Comparison of ENCODE assay signal across 1 cellular context in the genomic region with DNA sequence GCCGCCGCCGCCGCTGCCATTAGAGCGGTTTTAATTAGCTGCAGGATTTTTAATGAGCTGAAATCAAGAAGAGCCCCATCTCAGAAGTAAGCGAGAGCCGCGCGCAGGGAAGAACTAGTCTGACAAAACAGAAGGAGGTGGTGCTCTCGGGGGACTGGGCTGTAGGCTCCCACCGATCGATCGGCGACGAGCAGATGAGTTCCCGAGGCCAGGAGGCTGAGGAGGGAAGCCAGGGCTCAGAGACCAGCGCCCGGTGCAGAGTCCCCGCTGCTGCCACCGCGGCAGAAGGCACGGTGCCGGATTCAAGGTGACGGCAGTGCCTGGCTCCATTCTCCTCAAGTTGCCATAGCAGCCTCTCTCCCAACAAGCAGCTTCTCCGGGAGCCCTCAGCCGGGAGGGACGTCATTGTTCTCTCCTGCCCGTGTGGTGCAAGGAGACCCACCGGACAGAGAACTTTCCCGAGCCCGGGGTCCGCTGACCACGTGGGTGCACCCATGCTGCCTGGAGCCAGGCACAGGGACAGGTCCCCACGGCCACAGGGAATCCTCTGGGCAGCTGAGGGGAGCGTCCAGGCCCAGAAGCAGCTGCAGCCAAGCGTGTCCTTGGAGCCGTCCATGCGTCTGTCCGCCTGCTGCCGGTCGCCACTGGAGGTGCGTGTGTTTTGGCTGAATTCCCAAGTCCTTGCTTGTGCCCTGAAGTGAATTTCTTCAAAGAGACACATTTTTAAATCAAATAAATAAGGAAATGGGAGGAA.
TF ChIP-seq lines count a peak whose summit lies in the region.

No MANE protein-coding gene starts in this region.

TF ChIP-seq in GM23338, 12 proteins besides CTCF, POLR2A, EP300 and RAD21 (continued from another document):
- TF ChIP-seq ZNF462 (CRISPR knock-in tag; IDR thresholded peaks at IDR 0.05): no peak
- no peak for TF ChIP-seq EZH2 (IDR thresholded peaks at IDR 0.05; ENCODE audit: low read depth, unreplicated experiment)
- no peak for TF ChIP-seq JUNB (IDR thresholded peaks at IDR 0.05; ENCODE audit: unreplicated experiment)
- TF ChIP-seq STAT1 (IDR thresholded peaks at IDR 0.05; ENCODE audit: unreplicated experiment): no peak
- TF ChIP-seq REST (IDR thresholded peaks at IDR 0.05; ENCODE audit: unreplicated experiment): no peak
- no peak for TF ChIP-seq NANOG (IDR thresholded peaks at IDR 0.05; ENCODE audit: borderline replicate concordance)
